ENCODE assay signal across 1 cellular context in the genomic region with DNA sequence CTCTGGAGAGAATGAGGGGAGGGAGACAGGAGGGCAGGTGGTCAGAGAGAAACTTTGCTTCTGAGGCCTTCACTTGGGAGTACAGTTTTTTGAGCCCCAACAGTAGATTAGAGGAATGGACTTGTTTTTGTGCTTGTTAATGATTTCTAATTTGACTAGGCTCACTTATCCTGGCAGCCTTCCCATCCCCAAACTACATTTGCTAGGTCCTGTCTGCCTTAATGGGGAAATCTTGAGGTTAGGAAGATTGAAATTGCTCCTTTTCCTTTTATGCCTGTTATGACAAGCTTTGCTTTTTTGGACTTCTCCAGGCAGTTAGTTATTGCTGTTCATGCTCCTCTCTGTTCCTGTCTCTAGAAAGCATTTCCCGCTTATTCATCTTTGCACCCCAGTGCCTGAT.
TF ChIP-seq lines count a peak whose summit lies in the region.

No MANE protein-coding gene starts in this region.

TF ChIP-seq in GM23338, 12 proteins besides CTCF, POLR2A, EP300 and RAD21 (continued from another document):
- TF ChIP-seq, protein P1, sequence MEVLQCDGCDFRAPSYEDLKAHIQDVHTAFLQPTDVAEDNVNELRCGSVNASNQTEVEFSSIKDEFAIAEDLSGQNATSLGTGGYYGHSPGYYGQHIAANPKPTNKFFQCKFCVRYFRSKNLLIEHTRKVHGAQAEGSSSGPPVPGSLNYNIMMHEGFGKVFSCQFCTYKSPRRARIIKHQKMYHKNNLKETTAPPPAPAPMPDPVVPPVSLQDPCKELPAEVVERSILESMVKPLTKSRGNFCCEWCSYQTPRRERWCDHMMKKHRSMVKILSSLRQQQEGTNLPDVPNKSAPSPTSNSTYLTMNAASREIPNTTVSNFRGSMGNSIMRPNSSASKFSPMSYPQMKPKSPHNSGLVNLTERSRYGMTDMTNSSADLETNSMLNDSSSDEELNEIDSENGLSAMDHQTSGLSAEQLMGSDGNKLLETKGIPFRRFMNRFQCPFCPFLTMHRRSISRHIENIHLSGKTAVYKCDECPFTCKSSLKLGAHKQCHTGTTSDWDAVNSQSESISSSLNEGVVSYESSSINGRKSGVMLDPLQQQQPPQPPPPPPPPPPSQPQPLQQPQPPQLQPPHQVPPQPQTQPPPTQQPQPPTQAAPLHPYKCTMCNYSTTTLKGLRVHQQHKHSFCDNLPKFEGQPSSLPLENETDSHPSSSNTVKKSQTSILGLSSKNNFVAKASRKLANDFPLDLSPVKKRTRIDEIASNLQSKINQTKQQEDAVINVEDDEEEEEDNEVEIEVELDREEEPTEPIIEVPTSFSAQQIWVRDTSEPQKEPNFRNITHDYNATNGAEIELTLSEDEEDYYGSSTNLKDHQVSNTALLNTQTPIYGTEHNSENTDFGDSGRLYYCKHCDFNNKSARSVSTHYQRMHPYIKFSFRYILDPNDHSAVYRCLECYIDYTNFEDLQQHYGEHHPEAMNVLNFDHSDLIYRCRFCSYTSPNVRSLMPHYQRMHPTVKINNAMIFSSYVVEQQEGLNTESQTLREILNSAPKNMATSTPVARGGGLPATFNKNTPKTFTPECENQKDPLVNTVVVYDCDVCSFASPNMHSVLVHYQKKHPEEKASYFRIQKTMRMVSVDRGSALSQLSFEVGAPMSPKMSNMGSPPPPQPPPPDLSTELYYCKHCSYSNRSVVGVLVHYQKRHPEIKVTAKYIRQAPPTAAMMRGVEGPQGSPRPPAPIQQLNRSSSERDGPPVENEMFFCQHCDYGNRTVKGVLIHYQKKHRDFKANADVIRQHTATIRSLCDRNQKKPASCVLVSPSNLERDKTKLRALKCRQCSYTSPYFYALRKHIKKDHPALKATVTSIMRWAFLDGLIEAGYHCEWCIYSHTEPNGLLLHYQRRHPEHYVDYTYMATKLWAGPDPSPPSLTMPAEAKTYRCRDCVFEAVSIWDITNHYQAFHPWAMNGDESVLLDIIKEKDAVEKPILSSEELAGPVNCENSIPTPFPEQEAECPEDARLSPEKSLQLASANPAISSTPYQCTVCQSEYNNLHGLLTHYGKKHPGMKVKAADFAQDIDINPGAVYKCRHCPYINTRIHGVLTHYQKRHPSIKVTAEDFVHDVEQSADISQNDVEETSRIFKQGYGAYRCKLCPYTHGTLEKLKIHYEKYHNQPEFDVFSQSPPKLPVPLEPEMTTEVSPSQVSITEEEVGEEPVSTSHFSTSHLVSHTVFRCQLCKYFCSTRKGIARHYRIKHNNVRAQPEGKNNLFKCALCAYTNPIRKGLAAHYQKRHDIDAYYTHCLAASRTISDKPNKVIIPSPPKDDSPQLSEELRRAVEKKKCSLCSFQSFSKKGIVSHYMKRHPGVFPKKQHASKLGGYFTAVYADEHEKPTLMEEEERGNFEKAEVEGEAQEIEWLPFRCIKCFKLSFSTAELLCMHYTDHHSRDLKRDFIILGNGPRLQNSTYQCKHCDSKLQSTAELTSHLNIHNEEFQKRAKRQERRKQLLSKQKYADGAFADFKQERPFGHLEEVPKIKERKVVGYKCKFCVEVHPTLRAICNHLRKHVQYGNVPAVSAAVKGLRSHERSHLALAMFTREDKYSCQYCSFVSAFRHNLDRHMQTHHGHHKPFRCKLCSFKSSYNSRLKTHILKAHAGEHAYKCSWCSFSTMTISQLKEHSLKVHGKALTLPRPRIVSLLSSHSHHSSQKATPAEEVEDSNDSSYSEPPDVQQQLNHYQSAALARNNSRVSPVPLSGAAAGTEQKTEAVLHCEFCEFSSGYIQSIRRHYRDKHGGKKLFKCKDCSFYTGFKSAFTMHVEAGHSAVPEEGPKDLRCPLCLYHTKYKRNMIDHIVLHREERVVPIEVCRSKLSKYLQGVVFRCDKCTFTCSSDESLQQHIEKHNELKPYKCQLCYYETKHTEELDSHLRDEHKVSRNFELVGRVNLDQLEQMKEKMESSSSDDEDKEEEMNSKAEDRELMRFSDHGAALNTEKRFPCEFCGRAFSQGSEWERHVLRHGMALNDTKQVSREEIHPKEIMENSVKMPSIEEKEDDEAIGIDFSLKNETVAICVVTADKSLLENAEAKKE (CRISPR knock-in tag; IDR thresholded peaks at IDR 0.05), result no peak
- no peak for TF ChIP-seq JUNB (IDR thresholded peaks at IDR 0.05; ENCODE audit: unreplicated experiment)
- no peak for TF ChIP-seq ZNF114 (CRISPR knock-in tag; IDR thresholded peaks at IDR 0.05)
- no peak for TF ChIP-seq ZNF331 (CRISPR knock-in tag; IDR thresholded peaks at IDR 0.05; ENCODE audit: low read depth)
- TF ChIP-seq EZH2phosphoT487 (IDR thresholded peaks at IDR 0.05; ENCODE audit: unreplicated experiment), result no peak
- TF ChIP-seq, protein P2, sequence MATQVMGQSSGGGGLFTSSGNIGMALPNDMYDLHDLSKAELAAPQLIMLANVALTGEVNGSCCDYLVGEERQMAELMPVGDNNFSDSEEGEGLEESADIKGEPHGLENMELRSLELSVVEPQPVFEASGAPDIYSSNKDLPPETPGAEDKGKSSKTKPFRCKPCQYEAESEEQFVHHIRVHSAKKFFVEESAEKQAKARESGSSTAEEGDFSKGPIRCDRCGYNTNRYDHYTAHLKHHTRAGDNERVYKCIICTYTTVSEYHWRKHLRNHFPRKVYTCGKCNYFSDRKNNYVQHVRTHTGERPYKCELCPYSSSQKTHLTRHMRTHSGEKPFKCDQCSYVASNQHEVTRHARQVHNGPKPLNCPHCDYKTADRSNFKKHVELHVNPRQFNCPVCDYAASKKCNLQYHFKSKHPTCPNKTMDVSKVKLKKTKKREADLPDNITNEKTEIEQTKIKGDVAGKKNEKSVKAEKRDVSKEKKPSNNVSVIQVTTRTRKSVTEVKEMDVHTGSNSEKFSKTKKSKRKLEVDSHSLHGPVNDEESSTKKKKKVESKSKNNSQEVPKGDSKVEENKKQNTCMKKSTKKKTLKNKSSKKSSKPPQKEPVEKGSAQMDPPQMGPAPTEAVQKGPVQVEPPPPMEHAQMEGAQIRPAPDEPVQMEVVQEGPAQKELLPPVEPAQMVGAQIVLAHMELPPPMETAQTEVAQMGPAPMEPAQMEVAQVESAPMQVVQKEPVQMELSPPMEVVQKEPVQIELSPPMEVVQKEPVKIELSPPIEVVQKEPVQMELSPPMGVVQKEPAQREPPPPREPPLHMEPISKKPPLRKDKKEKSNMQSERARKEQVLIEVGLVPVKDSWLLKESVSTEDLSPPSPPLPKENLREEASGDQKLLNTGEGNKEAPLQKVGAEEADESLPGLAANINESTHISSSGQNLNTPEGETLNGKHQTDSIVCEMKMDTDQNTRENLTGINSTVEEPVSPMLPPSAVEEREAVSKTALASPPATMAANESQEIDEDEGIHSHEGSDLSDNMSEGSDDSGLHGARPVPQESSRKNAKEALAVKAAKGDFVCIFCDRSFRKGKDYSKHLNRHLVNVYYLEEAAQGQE (IDR thresholded peaks at IDR 0.05; ENCODE audit: unreplicated experiment), result no peak
- TF ChIP-seq, protein P3, sequence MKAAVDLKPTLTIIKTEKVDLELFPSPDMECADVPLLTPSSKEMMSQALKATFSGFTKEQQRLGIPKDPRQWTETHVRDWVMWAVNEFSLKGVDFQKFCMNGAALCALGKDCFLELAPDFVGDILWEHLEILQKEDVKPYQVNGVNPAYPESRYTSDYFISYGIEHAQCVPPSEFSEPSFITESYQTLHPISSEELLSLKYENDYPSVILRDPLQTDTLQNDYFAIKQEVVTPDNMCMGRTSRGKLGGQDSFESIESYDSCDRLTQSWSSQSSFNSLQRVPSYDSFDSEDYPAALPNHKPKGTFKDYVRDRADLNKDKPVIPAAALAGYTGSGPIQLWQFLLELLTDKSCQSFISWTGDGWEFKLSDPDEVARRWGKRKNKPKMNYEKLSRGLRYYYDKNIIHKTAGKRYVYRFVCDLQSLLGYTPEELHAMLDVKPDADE (IDR thresholded peaks at IDR 0.05), result no peak
- TF ChIP-seq EZH2 (IDR thresholded peaks at IDR 0.05; ENCODE audit: low read depth, unreplicated experiment), result no peak
